12 cellular contexts compared by ENCODE assay signal in the genomic region with DNA sequence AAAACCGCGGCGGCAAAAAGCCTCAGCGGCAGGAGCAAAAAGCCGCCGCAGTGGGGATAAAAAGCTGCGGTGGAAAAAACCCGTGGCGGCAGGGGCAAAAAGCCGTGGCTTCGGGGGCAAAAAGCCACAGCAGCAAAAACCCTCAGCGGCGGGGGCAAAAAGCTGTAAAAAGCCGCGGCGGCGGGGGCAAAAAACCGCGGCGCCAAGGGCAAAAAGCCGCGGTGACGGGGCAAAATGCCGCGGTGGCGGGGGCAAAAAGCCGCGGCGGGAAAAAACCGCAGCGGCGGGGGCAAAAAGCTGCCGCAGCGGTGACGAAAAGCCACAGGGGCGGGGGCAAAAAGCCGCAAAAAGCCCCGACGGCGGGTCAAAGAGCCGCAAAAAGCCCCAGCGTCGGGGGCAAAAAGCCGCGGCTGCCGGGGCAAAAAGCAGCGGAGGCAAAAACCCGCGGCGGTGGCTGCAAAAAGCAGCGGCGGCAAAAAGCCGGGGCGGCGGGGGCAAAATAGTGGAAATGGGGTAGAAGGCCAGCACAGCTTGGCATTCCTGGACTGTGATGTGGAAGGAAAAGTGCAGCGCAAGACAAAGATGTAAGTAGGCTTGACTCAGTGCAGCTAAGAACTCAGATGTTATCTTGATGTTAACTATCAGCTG.
DNase-seq lines count a peak whose midpoint lies in the region; ATAC-seq and TF ChIP-seq lines count a peak whose summit lies in the region.
"Had no signal": no experiment of that assay in that cellular context is flagged by ENCODE, and none has a peak within 500 bp of the region (broad histone marks: within the 10 kb centered on the region; RNA-seq: fewer than 3 reads in every experiment).

No MANE protein-coding gene starts in this region.

- no peaks in the 10 kb centered on the region for H3K9me3 Mint-ChIP-seq in dendritic cell treated with granulocyte-macrophage colony-stimulating factor and Interleukin-4, amounts not matched to agents 40 ng/mL and 50 ng/mL, for 4 days
- H3K9me3 Mint-ChIP-seq in nephron progenitor cell, result no peaks in the 10 kb centered on the region
- H3K9me3 Mint-ChIP-seq in effector memory CD8-positive, alpha-beta T cell, result no peaks in the 10 kb centered on the region
- H3K9me3 Mint-ChIP-seq: activated naive CD4-positive, alpha-beta T cell treated with anti-CD3 and anti-CD28 coated beads, Interleukin-2, amount 10 ng/mL, durations not matched to agents 7 days and 5 days had no signal

- TF ChIP-seq CTCF in nephron progenitor cell (IDR thresholded peaks at IDR 0.05), result no peak

- H3K27me3 ChIP-seq in HUES64 (ENCODE audit: insufficient read depth, low read length), result peaks cover 38% of the 10 kb centered on the region

- no peaks in the 10 kb centered on the region for H3K36me3 Mint-ChIP-seq in dendritic cell treated with granulocyte-macrophage colony-stimulating factor and Interleukin-4, amounts not matched to agents 40 ng/mL and 50 ng/mL, for 4 days (ENCODE audit: low read depth)
- H3K36me3 Mint-ChIP-seq in nephron progenitor cell (ENCODE audit: low read depth), result no peaks in the 10 kb centered on the region
- no peaks in the 10 kb centered on the region for H3K36me3 Mint-ChIP-seq in effector memory CD8-positive, alpha-beta T cell (ENCODE audit: insufficient read depth)

- no peaks in the 10 kb centered on the region for H3K9me3 ChIP-seq in HUES64 (ENCODE audit: insufficient read depth, low read depth, low read length)

- H3K4me3 Mint-ChIP-seq in dendritic cell treated with granulocyte-macrophage colony-stimulating factor and Interleukin-4, amounts not matched to agents 40 ng/mL and 50 ng/mL, for 4 days, result peak overlapping the region; percentile 4
- H3K4me3 Mint-ChIP-seq in nephron progenitor cell, result peak overlapping the region; percentile 80
- no peak overlapping the region for H3K4me3 Mint-ChIP-seq in effector memory CD8-positive, alpha-beta T cell
- H3K4me3 Mint-ChIP-seq: activated naive CD4-positive, alpha-beta T cell treated with anti-CD3 and anti-CD28 coated beads, Interleukin-2, amount 10 ng/mL, durations not matched to agents 7 days and 5 days; T-helper 17 cell had no signal

- H3K27ac Mint-ChIP-seq in dendritic cell treated with granulocyte-macrophage colony-stimulating factor and Interleukin-4, amounts not matched to agents 40 ng/mL and 50 ng/mL, for 4 days, result no peak overlapping the region
- no peak overlapping the region for H3K27ac Mint-ChIP-seq in nephron progenitor cell
- no peak overlapping the region for H3K27ac Mint-ChIP-seq in effector memory CD8-positive, alpha-beta T cell
- H3K27ac Mint-ChIP-seq: activated naive CD4-positive, alpha-beta T cell treated with anti-CD3 and anti-CD28 coated beads, Interleukin-2, amount 10 ng/mL, durations not matched to agents 7 days and 5 days; T-helper 17 cell had no signal

- H3K4me1 Mint-ChIP-seq in dendritic cell treated with granulocyte-macrophage colony-stimulating factor and Interleukin-4, amounts not matched to agents 40 ng/mL and 50 ng/mL, for 4 days (ENCODE audit: low read depth), result no peaks in the 10 kb centered on the region
- H3K4me1 Mint-ChIP-seq in nephron progenitor cell, result peaks cover 4% of the 10 kb centered on the region
- no peaks in the 10 kb centered on the region for H3K4me1 Mint-ChIP-seq in effector memory CD8-positive, alpha-beta T cell (ENCODE audit: low read depth in 2 of 2)
- H3K4me1 Mint-ChIP-seq: activated naive CD4-positive, alpha-beta T cell treated with anti-CD3 and anti-CD28 coated beads, Interleukin-2, amount 10 ng/mL, durations not matched to agents 7 days and 5 days; T-helper 17 cell had no signal

- WGBS in HUES64, result 11% methylated on average over 56 of the region's 56 CpGs

- H3K4me3 ChIP-seq in HUES64 (ENCODE audit: low read length), result peak overlapping the region; percentile 51

- intact Hi-C loops in dendritic cell treated with granulocyte-macrophage colony-stimulating factor and Interleukin-4, amounts not matched to agents 40 ng/mL and 50 ng/mL, for 4 days (cut with micrococcal nuclease), result no loop called here

- no peak overlapping the region for H3K27ac ChIP-seq in HUES64 (ENCODE audit: low read depth, low read length)

- DNase-seq in AG20443 (ENCODE audit: low spot score), result peak; percentile 6
- peak; percentile 5 for DNase-seq in nephron progenitor cell
- DNase-seq in effector memory CD8-positive, alpha-beta T cell, result no peak
- no peak for DNase-seq in SK-N-DZ (ENCODE audit: low spot score)
- no peak for DNase-seq in stimulated activated CD4-positive, alpha-beta T cell treated with anti-CD3 and anti-CD28 coated beads, Interleukin-4, amount 100 ng/mL, for 1 hour
- DNase-seq: activated naive CD4-positive, alpha-beta T cell treated with anti-CD3 and anti-CD28 coated beads, Interleukin-2, amount 10 ng/mL, durations not matched to agents 7 days and 5 days; DND-41; kidney; T-helper 17 cell had no signal

- H3K9ac ChIP-seq in HUES64 (ENCODE audit: low read depth, low read length), result peak overlapping the region; percentile 36; the same call in 1 of the 2 replicates

- no peak for ATAC-seq in effector memory CD8-positive, alpha-beta T cell (replicated peaks)
- ATAC-seq in GM19351 (IDR thresholded peaks at IDR 0.05; ENCODE audit: unreplicated experiment), result no peak
- ATAC-seq: T-helper 17 cell had no signal

- H3K36me3 ChIP-seq in HUES64 (ENCODE audit: insufficient read depth, low read length), result no peaks in the 10 kb centered on the region

- peaks cover 35% of the 10 kb centered on the region for H3K27me3 Mint-ChIP-seq in dendritic cell treated with granulocyte-macrophage colony-stimulating factor and Interleukin-4, amounts not matched to agents 40 ng/mL and 50 ng/mL, for 4 days
- peaks cover 96% of the 10 kb centered on the region for H3K27me3 Mint-ChIP-seq in nephron progenitor cell (ENCODE audit: low read depth, poor library complexity)
- H3K27me3 Mint-ChIP-seq in effector memory CD8-positive, alpha-beta T cell, result peaks cover 14 to 39% of the 10 kb centered on the region in 2 donors

- no peaks in the 10 kb centered on the region for H3K4me1 ChIP-seq in HUES64 (ENCODE audit: insufficient read depth, low read length)

Comparison
In these comparisons a context has a peak if more than half of its experiments do, and no peak if none do; other contexts are left out.
1. DNase-seq: peak in AG20443 (single experiment) and nephron progenitor cell (single experiment); none in effector memory CD8-positive, alpha-beta T cell (0 of 3), SK-N-DZ (single experiment) and stimulated activated CD4-positive, alpha-beta T cell treated with anti-CD3 and anti-CD28 coated beads, Interleukin-4, amount 100 ng/mL, for 1 hour (single experiment).
2. H3K4me3 Mint-ChIP-seq: peak in dendritic cell treated with granulocyte-macrophage colony-stimulating factor and Interleukin-4, amounts not matched to agents 40 ng/mL and 50 ng/mL, for 4 days (single experiment) and nephron progenitor cell (single experiment); none in effector memory CD8-positive, alpha-beta T cell (0 of 2).